ENCODE assay signal across 8 cellular contexts in the genomic region with DNA sequence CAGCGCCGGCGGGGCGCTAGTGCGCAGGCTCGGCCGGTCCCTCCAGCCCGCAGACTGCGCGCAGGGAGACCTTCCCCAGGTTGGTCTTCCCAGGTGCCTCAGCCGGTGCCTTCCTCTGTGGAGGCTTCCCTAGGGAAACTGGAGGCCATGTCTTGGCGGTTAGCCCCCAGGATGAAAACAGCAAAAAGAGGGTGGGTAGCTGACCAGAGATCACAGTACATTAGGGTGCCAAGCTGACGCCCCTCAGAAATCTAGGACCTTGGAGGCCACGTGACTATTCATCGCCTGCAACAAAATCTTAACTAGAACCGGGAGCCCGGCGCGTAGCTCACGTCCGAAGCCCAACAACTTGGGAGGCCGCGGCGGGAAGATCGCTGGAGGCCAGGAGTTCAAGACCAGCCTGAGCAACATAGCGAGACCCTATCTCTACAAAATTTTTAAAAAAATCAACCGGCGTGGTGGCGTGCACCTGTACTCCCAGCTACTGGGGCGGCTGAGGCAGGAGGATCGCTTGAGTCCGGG. TPM values are rescaled to one million over a fixed set of nuclear protein-coding genes. Genes with fewer than 3 reads are reported as not detected.
DNase-seq lines count a peak whose midpoint lies in the region; ATAC-seq and TF ChIP-seq lines count a peak whose summit lies in the region.

No MANE protein-coding gene starts in this region.

- intact Hi-C loops in heart left ventricle (cut with DNase I), result loop anchor here in 4 of 10 donors (2.0 to 10.0 kb wide), 3 partner anchors 26 to 360 kb away; partner anchors contain the start of genes ZNHIT1 (in 2 of the 4), PLOD3 (in 1 of the 4) and UFSP1 (in 1 of the 4)
- intact Hi-C loops in left ventricle myocardium superior (cut with micrococcal nuclease), result no loop called here
- intact Hi-C loops in right lobe of liver (cut with DNase I), result no loop called here
- intact Hi-C loops in uterus (cut with DNase I; ENCODE audit: low total_unique reads), result no loop called here

- H3K27ac ChIP-seq in heart left ventricle (peak overlapping the region; percentile 84 to 99 (median 95)), adipose tissue (ENCODE audit: low read depth, low read length) (peak overlapping the region; percentile 80), right lobe of liver (peak overlapping the region; percentile 93 to 94 (median 94)), uterus (peak overlapping the region; percentile 98 to 99)

- ATAC-seq in heart left ventricle (no peak), left ventricle myocardium superior (no peak), right lobe of liver (no peak)

- H3K27me3 ChIP-seq in heart left ventricle (no peaks in the 10 kb centered on the region), right lobe of liver (no peaks in the 10 kb centered on the region), uterus (no peaks in the 10 kb centered on the region)

- H3K4me3 ChIP-seq in heart left ventricle (peak overlapping the region; percentile 66 to 95 (median 82)), right lobe of liver (peak overlapping the region; percentile 73 to 80 (median 77)), uterus (peak overlapping the region; percentile 85 to 92)

- H3K4me1 ChIP-seq in heart left ventricle (peaks cover 5 to 51% (median 34%) of the 10 kb centered on the region in 12 donors), right lobe of liver (peaks cover 0 to 16% (median 7%) of the 10 kb centered on the region in 4 donors), uterus (peaks cover 7 to 11% of the 10 kb centered on the region in 2 donors)

- H3K9me3 ChIP-seq in heart left ventricle, result no peaks in the 10 kb centered on the region
- H3K9me3 ChIP-seq in right lobe of liver, result no peaks in the 10 kb centered on the region
- H3K9me3 ChIP-seq in uterus, result no peaks in the 10 kb centered on the region

- peak in 1 of 5 donors; percentile 42 for DNase-seq in heart left ventricle
- DNase-seq in left ventricle myocardium superior, result no peak
- DNase-seq in right lobe of liver, result no peak
- no peak for DNase-seq in uterus
- DNase-seq in NCI-H187 treated with DMSO at 0.1 percent for 48 hours (lab: John Stamatoyannopoulos, UW), result no peak
- no peak for DNase-seq in MV-4-11 (lab: John Stamatoyannopoulos, UW)
- no peak for DNase-seq in DMS153 (lab: John Stamatoyannopoulos, UW)

- TF ChIP-seq POLR2A in heart left ventricle (IDR thresholded peaks at IDR 0.05) (no peak), right lobe of liver (IDR thresholded peaks at IDR 0.05) (no peak), uterus (IDR thresholded peaks at IDR 0.05) (no peak)

- no peak for TF ChIP-seq CTCF in heart left ventricle (IDR thresholded peaks at IDR 0.05)
- TF ChIP-seq CTCF in right lobe of liver (IDR thresholded peaks at IDR 0.05), result no peak
- peak in 1 of 4 experiments; percentile 9 for TF ChIP-seq CTCF in uterus (IDR thresholded peaks at IDR 0.05)

- H3K36me3 ChIP-seq in heart left ventricle, result peaks cover 0 to 49% (median 26%) of the 10 kb centered on the region in 9 donors
- H3K36me3 ChIP-seq in right lobe of liver, result peaks cover 0 to 19% (median 3%) of the 10 kb centered on the region in 4 donors
- no peaks in the 10 kb centered on the region for H3K36me3 ChIP-seq in uterus

- 25 to 45% (median 33%) methylated on average over 23 to 32 of the region's 32 CpGs for WGBS in heart left ventricle, 4 donors
- 24 to 34% (median 33%) methylated on average over 28 to 32 of the region's 32 CpGs for WGBS in adipose tissue, 3 donors
- 12% methylated on average over 18 of the region's 32 CpGs for WGBS in right lobe of liver (ENCODE audit: insufficient coverage, low coverage, low lambda C conversion rate, missing lambda C conversion rate)

RNA-seq across cellular contexts. Expression of gene FIS1, which starts 0.3 kb away (rescaled TPM):
- total RNA-seq in heart left ventricle (100 to 1,000 TPM; 249 to 491 (median 282) TPM), left ventricle myocardium superior (326 TPM), right lobe of liver (100 to 1,000 TPM; 105 to 228 (median 134) TPM), uterus (100 to 1,000 TPM; 129 to 251 (median 233) TPM)
- polyA plus RNA-seq in heart left ventricle (100 to 1,000 TPM; 204 to 361 TPM), adipose tissue (100 to 1,000 TPM; 177 to 416 (median 341) TPM)

RNA-seq across cellular contexts. Expression of gene CLDN15, which starts 7.6 kb away (rescaled TPM):
- 10 to 100 TPM in 1 of 9 donors, 1 to 10 TPM in 8; 1.4 to 37.6 (median 2.2) TPM for total RNA-seq in heart left ventricle
- 1 to 10 TPM; 1.9 to 3.6 TPM for polyA plus RNA-seq in heart left ventricle
- 3.8 TPM for total RNA-seq in left ventricle myocardium superior
- 10 to 100 TPM in 2 of 3 donors, 1 to 10 TPM in 1; 6.1 to 29.1 (median 22.9) TPM for polyA plus RNA-seq in adipose tissue
- total RNA-seq in right lobe of liver, result 10 to 100 TPM in 2 of 6 experiments, 1 to 10 TPM in 4; 5.9 to 10.8 (median 9.2) TPM
- total RNA-seq in uterus, result 10 to 100 TPM in 2 of 4 donors, 1 to 10 TPM in 2; 5.6 to 49.4 (median 16.7) TPM

RNA-seq across cellular contexts. Expression of gene ZNHIT1, which starts 27.2 kb away (rescaled TPM):
- total RNA-seq in heart left ventricle (10 to 100 TPM; 47.0 to 88.1 (median 51.3) TPM), left ventricle myocardium superior (55.8 TPM), right lobe of liver (100 to 1,000 TPM in 4 of 6 experiments, 10 to 100 TPM in 2; 68.3 to 159 (median 111) TPM), uterus (10 to 100 TPM; 40.7 to 53.3 (median 52.0) TPM)
- polyA plus RNA-seq in heart left ventricle (100 to 1,000 TPM in 1 of 2 donors, 10 to 100 TPM in 1; 89.8 to 156 TPM), adipose tissue (100 to 1,000 TPM in 2 of 3 donors, 10 to 100 TPM in 1; 51.5 to 140 (median 100) TPM)

RNA-seq across cellular contexts. Expression of gene PLOD3, which starts 27.8 kb away (rescaled TPM):
- total RNA-seq in heart left ventricle (10 to 100 TPM; 27.4 to 77.6 (median 42.0) TPM), left ventricle myocardium superior (43.0 TPM), right lobe of liver (10 to 100 TPM; 41.7 to 57.5 (median 54.3) TPM), uterus (10 to 100 TPM; 29.2 to 75.4 (median 34.1) TPM)
- polyA plus RNA-seq in heart left ventricle (10 to 100 TPM; 22.2 to 55.2 TPM), adipose tissue (10 to 100 TPM; 34.0 to 49.1 (median 48.6) TPM)

RNA-seq across cellular contexts. Expression of gene MOGAT3, which starts 44.4 kb away (rescaled TPM):
- total RNA-seq in heart left ventricle (not detected), left ventricle myocardium superior (not detected), right lobe of liver (10 to 100 TPM in 5 of 6 experiments, 1 to 10 TPM in 1; 8.4 to 28.6 (median 15.7) TPM), uterus (not detected)
- polyA plus RNA-seq in heart left ventricle (not detected), adipose tissue (not detected)
